ENCODE assay signal across 14 cellular contexts in genomic region chr1:96973605-96974004, GRCh38.
DNase-seq lines count a peak whose midpoint lies in the region; ATAC-seq and TF ChIP-seq lines count a peak whose summit lies in the region.
"Had no signal": no experiment of that assay in that cellular context is flagged by ENCODE, and none has a peak within 500 bp of the region (broad histone marks: within the 10 kb centered on the region; RNA-seq: fewer than 3 reads in every experiment).

No MANE protein-coding gene starts in this region.

- no peaks in the 10 kb centered on the region for H3K36me3 Mint-ChIP-seq in activated CD4-positive, alpha-beta T cell treated with anti-CD3 and anti-CD28 coated beads, Interleukin-2, amount 10 ng/mL, durations not matched to agents 24 days and 14 days (ENCODE audit: low read depth)

- H3K9me3 Mint-ChIP-seq in activated CD4-positive, alpha-beta T cell treated with anti-CD3 and anti-CD28 coated beads, Interleukin-2, amount 10 ng/mL, durations not matched to agents 24 days and 14 days: no peaks in the 10 kb centered on the region

- intact Hi-C loops in activated CD4-positive, alpha-beta T cell treated with anti-CD3 and anti-CD28 coated beads, Interleukin-2, amount 10 ng/mL, durations not matched to agents 24 days and 14 days (cut with micrococcal nuclease): no loop called here

- no peaks in the 10 kb centered on the region for H3K4me1 Mint-ChIP-seq in activated CD4-positive, alpha-beta T cell treated with anti-CD3 and anti-CD28 coated beads, Interleukin-2, amount 10 ng/mL, durations not matched to agents 24 days and 14 days

- H3K4me3 ChIP-seq in HFF-Myc (replicated peaks; ENCODE audit: low read depth, low read length): no peak overlapping the region
- H3K4me3 ChIP-seq: prostate gland had no signal

- peaks cover 3% of the 10 kb centered on the region for H3K27me3 Mint-ChIP-seq in activated CD4-positive, alpha-beta T cell treated with anti-CD3 and anti-CD28 coated beads, Interleukin-2, amount 10 ng/mL, durations not matched to agents 24 days and 14 days

- no peak for TF ChIP-seq CTCF in HFF-Myc (IDR thresholded peaks at IDR 0.05; ENCODE audit: low read depth, low read length, missing control alignments)

- H3K27ac Mint-ChIP-seq in activated CD4-positive, alpha-beta T cell treated with anti-CD3 and anti-CD28 coated beads, Interleukin-2, amount 10 ng/mL, durations not matched to agents 24 days and 14 days: no peak overlapping the region

- DNase-seq in DMS 273 (lab: John Stamatoyannopoulos, UW; ENCODE audit: unreplicated experiment) (peak; percentile 75), HFF-Myc (ENCODE audit: extremely low read depth, low read depth) (peak; percentile 45), NCI-H69 (lab: John Stamatoyannopoulos, UW) (peak; percentile 76), glomerular visceral epithelial cell (ENCODE audit: extremely low spot score) (peak; percentile 9), HUDEP-2 (lab: John Stamatoyannopoulos, UW; ENCODE audit: unreplicated experiment in 76 of 76) (no peak)
- no peak for DNase-seq in activated CD4-positive, alpha-beta T cell treated with anti-CD3 and anti-CD28 coated beads, Interleukin-2, amount 10 ng/mL, durations not matched to agents 24 days and 14 days
- DNase-seq: activated gamma-delta T cell treated with Interleukin-2 at 50 U/mL for 16 hours, aorta, NCI-H2081, OCI-M1, WERI-Rb-1 had no signal

- no peak for ATAC-seq in HG03457 (IDR thresholded peaks at IDR 0.05; ENCODE audit: unreplicated experiment)
- ATAC-seq: left lobe of liver had no signal

- H3K4me3 Mint-ChIP-seq in activated CD4-positive, alpha-beta T cell treated with anti-CD3 and anti-CD28 coated beads, Interleukin-2, amount 10 ng/mL, durations not matched to agents 24 days and 14 days: no peak overlapping the region

Comparison
In these comparisons a context has a peak if more than half of its experiments do, and no peak if none do; other contexts are left out.
1. DNase-seq: peak in DMS 273 (single experiment), HFF-Myc (single experiment), NCI-H69 (single experiment) and glomerular visceral epithelial cell (single experiment); none in activated CD4-positive, alpha-beta T cell treated with anti-CD3 and anti-CD28 coated beads, Interleukin-2, amount 10 ng/mL, durations not matched to agents 24 days and 14 days (single experiment) and HUDEP-2 (0 of 76).